ENCODE assay signal across 19 cellular contexts in the genomic region with DNA sequence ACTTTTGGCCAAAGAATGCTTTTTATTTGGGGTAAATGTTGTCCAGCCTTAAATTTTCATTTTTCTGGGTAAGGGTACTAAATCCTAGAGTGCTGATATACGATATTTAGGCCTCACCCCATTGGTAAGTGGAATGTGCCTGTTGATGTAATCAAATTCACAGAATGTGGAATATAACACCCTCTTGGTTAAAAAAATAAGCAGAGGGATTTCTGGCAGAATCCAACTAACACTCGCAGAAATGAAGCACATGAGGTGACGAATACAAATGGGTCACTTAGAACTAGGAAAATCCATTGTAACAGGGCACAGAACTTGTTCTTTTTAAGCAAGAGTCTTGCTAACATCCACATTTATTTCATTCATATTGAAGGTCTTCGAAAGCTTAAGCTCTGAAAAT.
"Had no signal": no experiment of that assay in that cellular context is flagged by ENCODE, and none has a peak within 500 bp of the region (broad histone marks: within the 10 kb centered on the region; RNA-seq: fewer than 3 reads in every experiment).

No MANE protein-coding gene starts in this region.

- H3K27ac Mint-ChIP-seq: immature natural killer cell; memory B cell; naive thymus-derived CD4-positive, alpha-beta T cell; stimulated activated naive B cell treated with anti-CD40 and anti-IgM and Interleukin-4, amounts not matched to agents 10 μg/mL and 1 μg/mL and 100 μg/mL, for 72 hours had no signal

- H3K27me3 ChIP-seq: colonic mucosa, esophagus squamous epithelium, neutrophil, pancreas, stomach had no signal

- H3K36me3 ChIP-seq: colonic mucosa, esophagus squamous epithelium, left ventricle myocardium inferior, lower lobe of right lung, neutrophil, pancreas, stomach had no signal

- H3K4me3 ChIP-seq: colonic mucosa, esophagus squamous epithelium, left ventricle myocardium inferior, lower lobe of right lung, pancreas, stomach had no signal

- H3K4me1 ChIP-seq: colonic mucosa, esophagus squamous epithelium, left ventricle myocardium inferior, lower lobe of right lung had no signal

- H3K36me3 Mint-ChIP-seq: immature natural killer cell; memory B cell; naive thymus-derived CD4-positive, alpha-beta T cell; stimulated activated naive B cell treated with anti-CD40 and anti-IgM and Interleukin-4, amounts not matched to agents 10 μg/mL and 1 μg/mL and 100 μg/mL, for 72 hours had no signal

- H3K4me1 Mint-ChIP-seq: memory B cell; stimulated activated naive B cell treated with anti-CD40 and anti-IgM and Interleukin-4, amounts not matched to agents 10 μg/mL and 1 μg/mL and 100 μg/mL, for 72 hours had no signal

- H3K9me3 Mint-ChIP-seq: immature natural killer cell; memory B cell; naive thymus-derived CD4-positive, alpha-beta T cell; nephron progenitor cell; stimulated activated naive B cell treated with anti-CD40 and anti-IgM and Interleukin-4, amounts not matched to agents 10 μg/mL and 1 μg/mL and 100 μg/mL, for 72 hours had no signal

- DNase-seq: colonic mucosa; dermis blood vessel endothelial cell; esophagus squamous epithelium; immature natural killer cell; left cardiac atrium; left ventricle myocardium inferior; lower lobe of right lung; midbrain; naive thymus-derived CD4-positive, alpha-beta T cell; nephron progenitor cell; pancreas; right cardiac atrium; stimulated activated CD4-positive, alpha-beta T cell treated with anti-CD3 and anti-CD28 coated beads, Interleukin-2, amount 100 ng/mL, for 24 hours; stimulated activated CD4-positive, alpha-beta T cell treated with anti-CD3 and anti-CD28 coated beads, Interleukin-4, amount 100 ng/mL, for 4 hours; stimulated activated naive B cell treated with anti-CD40 and anti-IgM and Interleukin-4, amounts not matched to agents 10 μg/mL and 1 μg/mL and 100 μg/mL, for 72 hours; stomach; substantia nigra had no signal

- H3K4me3 Mint-ChIP-seq: immature natural killer cell; memory B cell; naive thymus-derived CD4-positive, alpha-beta T cell; nephron progenitor cell; stimulated activated naive B cell treated with anti-CD40 and anti-IgM and Interleukin-4, amounts not matched to agents 10 μg/mL and 1 μg/mL and 100 μg/mL, for 72 hours had no signal

- H3K27ac ChIP-seq: colonic mucosa, esophagus squamous epithelium, left ventricle myocardium inferior, lower lobe of right lung, neutrophil, pancreas, stomach had no signal

- H3K9me3 ChIP-seq: colonic mucosa, esophagus squamous epithelium, left ventricle myocardium inferior, lower lobe of right lung, neutrophil, pancreas, stomach had no signal

- ATAC-seq: lower lobe of right lung; naive thymus-derived CD4-positive, alpha-beta T cell; pancreas; right cardiac atrium; stimulated activated naive B cell treated with anti-CD40 and anti-IgM and Interleukin-4, amounts not matched to agents 10 μg/mL and 1 μg/mL and 100 μg/mL, for 72 hours had no signal
